ENCODE assay signal across 28 cellular contexts in the genomic region with DNA sequence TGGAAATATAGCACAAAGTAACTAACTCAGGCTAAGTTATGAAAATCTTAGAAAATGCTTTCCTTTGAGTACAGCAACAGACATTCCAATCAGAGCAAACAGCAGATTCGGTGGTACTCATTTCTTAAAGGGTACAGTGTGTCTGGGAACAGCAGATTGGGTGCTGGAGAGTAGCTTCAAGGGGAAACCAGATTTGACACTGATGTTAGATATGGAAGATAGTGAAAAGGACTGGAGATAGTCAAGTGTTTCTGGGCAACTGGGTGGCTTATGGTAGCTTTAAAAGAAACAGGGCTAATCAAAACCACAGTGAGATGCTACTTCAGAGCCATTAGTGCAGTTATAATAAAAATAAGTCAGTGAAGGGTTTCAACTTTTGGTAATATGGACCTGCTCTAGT. TPM values are rescaled to one million over a fixed set of nuclear protein-coding genes. Genes with fewer than 3 reads are reported as not detected.
DNase-seq lines count a peak whose midpoint lies in the region; ATAC-seq, FAIRE-seq and TF ChIP-seq lines count a peak whose summit lies in the region.
"Had no signal": no experiment of that assay in that cellular context is flagged by ENCODE, and none has a peak within 500 bp of the region (broad histone marks: within the 10 kb centered on the region; RNA-seq: fewer than 3 reads in every experiment).

No MANE protein-coding gene starts in this region.

- 86% methylated on average over 1 of the region's 1 CpG for WGBS in mesenchymal stem cell
- WGBS in body of pancreas, 2 donors = 66 to 70% methylated on average over 1 of the region's 1 CpG

- H3K79me2 ChIP-seq in GM23338 (replicated peaks; ENCODE audit: insufficient read depth) = no peaks in the 10 kb centered on the region
- H3K79me2 ChIP-seq in HCT116 (ENCODE audit: insufficient read depth, low read length) = no peaks in the 10 kb centered on the region

- CTCF ChIA-PET in HCT116 (lab: Charles Lee) = no interaction called here

- no peak overlapping the region for H3K4ac ChIP-seq in mesenchymal stem cell (ENCODE audit: low read depth in 1 of 2, low read length in 2 of 2)

- H4K20me1 ChIP-seq in GM23338 (replicated peaks; ENCODE audit: insufficient read depth) (no peaks in the 10 kb centered on the region), HCT116 (ENCODE audit: insufficient read depth) (no peaks in the 10 kb centered on the region)
- H4K20me1 ChIP-seq: BLaER1 had no signal

- RAD21 ChIA-PET in HCT116 (lab: Charles Lee; ENCODE audit: low non-redundant PET in 1 of 2, low total read pairs in 2 of 2, uncharacterized antibody in 2 of 2, unreplicated experiment in 2 of 2) = no interaction called here

- intact Hi-C loops in HCT116 (cut with micrococcal nuclease) = no loop called here
- intact Hi-C loops in body of pancreas (cut with DNase I) = no loop called here

- no peak for DNase-seq in GM23338 (ENCODE audit: low spot score)
- no peak for DNase-seq in HCT116 (ENCODE audit: low read depth, low spot score)
- DNase-seq in mesenchymal stem cell = no peak
- DNase-seq in urothelium cell line (ENCODE audit: low spot score) = no peak
- DNase-seq in ecto neural progenitor cell (ENCODE audit: low spot score) = no peak
- DNase-seq in WERI-Rb-1 = no peak
- DNase-seq in body of pancreas = no peak
- DNase-seq: 8988T; ACHN; BE2C; C1 segment of cervical spinal cord; CD4-positive, alpha-beta memory T cell; CD4-positive, CD25-positive, alpha-beta regulatory T cell; CD8-positive, alpha-beta memory T cell; COR-L47; DMS 273 treated with DMSO at 0.1 percent for 48 hours; DMS153; DMS53; DMS79; DND-41; EL; GDM1 had no signal

- H3K4me1 Mint-ChIP-seq in GM23338 = no peaks in the 10 kb centered on the region
- H3K4me1 Mint-ChIP-seq: CD14-positive monocyte; CD4-positive, alpha-beta memory T cell; CD8-positive, alpha-beta memory T cell had no signal

- no peak for ATAC-seq in GM23338
- ATAC-seq in HCT116 = no peak
- ATAC-seq in body of pancreas = no peak
- ATAC-seq: GM12878 had no signal

- H2BK120ac ChIP-seq in mesenchymal stem cell (ENCODE audit: low read depth, low read length) = no peak overlapping the region

- H4K8ac ChIP-seq in mesenchymal stem cell (ENCODE audit: low read length) = no peak overlapping the region

- no peaks in the 10 kb centered on the region for H3K79me1 ChIP-seq in mesenchymal stem cell (replicated peaks; ENCODE audit: low read length, poor library complexity, severe bottlenecking)

- H3F3A ChIP-seq in GM23338 (replicated peaks; ENCODE audit: low read depth) = no peaks in the 10 kb centered on the region

- POLR2A ChIA-PET in HCT116 (lab: Charles Lee) = no interaction called here

- BruUV-seq in HCT116 (replicated peaks; lab: Mats Ljungman, UMichigan) = no TSS peak

- TF ChIP-seq RAD21 in HCT116 (IDR thresholded peaks at IDR 0.05; ENCODE audit: low read depth) = no peak

- H3K27ac Mint-ChIP-seq in GM23338 = no peak overlapping the region
- H3K27ac Mint-ChIP-seq: CD14-positive monocyte; CD4-positive, CD25-positive, alpha-beta regulatory T cell; CD8-positive, alpha-beta memory T cell had no signal

- no peak overlapping the region for H2BK12ac ChIP-seq in mesenchymal stem cell (ENCODE audit: low read length in 2 of 2)

- TF ChIP-seq CTCF in GM23338 (conservative IDR thresholded peaks at IDR 0.05; ENCODE audit: low read depth in 2 of 2) = no peak
- no peak for TF ChIP-seq CTCF in HCT116 (IDR thresholded peaks at IDR 0.05 in 2 of 3, conservative IDR thresholded peaks at IDR 0.05 in 1 of 3; ENCODE audit: borderline replicate concordance in 1 of 3, insufficient read depth in 1 of 3, low read depth in 2 of 3, low read length in 2 of 3)
- no peak for TF ChIP-seq CTCF in WERI-Rb-1 (IDR thresholded peaks at IDR 0.05; ENCODE audit: low read depth, low read length)
- TF ChIP-seq CTCF in body of pancreas (IDR thresholded peaks at IDR 0.05) = no peak

- H3K4me3 Mint-ChIP-seq in GM23338 = no peak overlapping the region
- H3K4me3 Mint-ChIP-seq: CD14-positive monocyte; CD4-positive, alpha-beta memory T cell; CD4-positive, CD25-positive, alpha-beta regulatory T cell; CD8-positive, alpha-beta memory T cell had no signal

- no peak overlapping the region for H3K27ac ChIP-seq in GM23338 (ENCODE audit: low read depth)
- H3K27ac ChIP-seq in HCT116 (ENCODE audit: low read depth, low read length) = no peak overlapping the region
- H3K27ac ChIP-seq in mesenchymal stem cell (ENCODE audit: low read length, poor library complexity, severe bottlenecking) = no peak overlapping the region
- no peak overlapping the region for H3K27ac ChIP-seq in WERI-Rb-1
- H3K27ac ChIP-seq in body of pancreas = no peak overlapping the region
- H3K27ac ChIP-seq: BLaER1 had no signal

- H3K27me3 ChIP-seq in GM23338 (ENCODE audit: insufficient read depth) (no peaks in the 10 kb centered on the region), HCT116 (ENCODE audit: insufficient read depth, low read length) (no peaks in the 10 kb centered on the region), mesenchymal stem cell (ENCODE audit: control insufficient read depth in 1 of 2, insufficient read depth in 1 of 2, low read length in 2 of 2) (no peaks in the 10 kb centered on the region), WERI-Rb-1 (ENCODE audit: insufficient read depth, low read depth, severe bottlenecking) (no peaks in the 10 kb centered on the region), body of pancreas (no peaks in the 10 kb centered on the region)
- H3K27me3 ChIP-seq: BE2C, BLaER1 had no signal

- peak; percentile 58 for FAIRE-seq in urothelium cell line (lab: Jason Lieb, UNC)
- FAIRE-seq: A204.1, GM12878, GM12892, GM18507 had no signal

- H3K23ac ChIP-seq in mesenchymal stem cell (ENCODE audit: low read length in 2 of 2) = no peak overlapping the region

- H3K9ac ChIP-seq in HCT116 (ENCODE audit: low read length) (no peak overlapping the region), mesenchymal stem cell (ENCODE audit: low read length) (no peak overlapping the region)
- H3K9ac ChIP-seq: BLaER1 had no signal

- no peak overlapping the region for H2BK15ac ChIP-seq in mesenchymal stem cell (ENCODE audit: low read depth, poor library complexity, severe bottlenecking)

- peaks cover 51% of the 10 kb centered on the region for H3K9me3 Mint-ChIP-seq in GM23338

- H3K4me2 ChIP-seq in GM23338 = no peak overlapping the region
- no peak overlapping the region for H3K4me2 ChIP-seq in HCT116 (ENCODE audit: low read length)
- no peak overlapping the region for H3K4me2 ChIP-seq in mesenchymal stem cell (ENCODE audit: low read length, poor library complexity, severe bottlenecking)
- H3K4me2 ChIP-seq: BLaER1 had no signal

- no peaks in the 10 kb centered on the region for H3K27me3 Mint-ChIP-seq in GM23338 (ENCODE audit: insufficient read depth, low read depth, poor library complexity)
- H3K27me3 Mint-ChIP-seq: CD4-positive, alpha-beta memory T cell had no signal

- H3K4me1 ChIP-seq in GM23338 (ENCODE audit: insufficient read depth) (no peaks in the 10 kb centered on the region), HCT116 (ENCODE audit: control insufficient read depth in 1 of 2, insufficient read depth in 2 of 2, low read length in 2 of 2) (no peaks in the 10 kb centered on the region), mesenchymal stem cell (ENCODE audit: control insufficient read depth, insufficient read depth, low read depth, low read length) (no peaks in the 10 kb centered on the region), body of pancreas (no peaks in the 10 kb centered on the region)
- H3K4me1 ChIP-seq: BE2C, BLaER1 had no signal

- H2BK5ac ChIP-seq in mesenchymal stem cell (ENCODE audit: low read depth, low read length, poor library complexity, severe bottlenecking) = peak overlapping the region; percentile 44

- H3K4me3 ChIP-seq in GM23338 (no peak overlapping the region), HCT116 (replicated peaks in 1 of 2; ENCODE audit: low read depth in 1 of 2, low read length in 2 of 2) (no peak overlapping the region), mesenchymal stem cell (ENCODE audit: insufficient read depth in 1 of 2, low read depth in 1 of 2, low read length in 2 of 2) (no peak overlapping the region), WERI-Rb-1 (ENCODE audit: low read depth, low read length) (no peak overlapping the region), body of pancreas (no peak overlapping the region)
- H3K4me3 ChIP-seq: BLaER1, GM12878 had no signal

- H3K36me3 ChIP-seq in GM23338 (ENCODE audit: insufficient read depth) (peaks cover 10% of the 10 kb centered on the region; the same call in 1 of the 2 replicates), HCT116 (ENCODE audit: control insufficient read depth in 1 of 2, insufficient read depth in 2 of 2, low read length in 2 of 2) (no peaks in the 10 kb centered on the region), mesenchymal stem cell (ENCODE audit: control insufficient read depth in 1 of 2, insufficient read depth in 2 of 2, low read depth in 1 of 2, low read length in 2 of 2) (no peaks in the 10 kb centered on the region), WERI-Rb-1 (no peaks in the 10 kb centered on the region), body of pancreas (replicated peaks in 1 of 2; ENCODE audit: insufficient read depth in 1 of 2, low read depth in 2 of 2) (no peaks in the 10 kb centered on the region)
- H3K36me3 ChIP-seq: BE2C, BLaER1 had no signal

- H2AK5ac ChIP-seq in mesenchymal stem cell (ENCODE audit: low read length, severe bottlenecking) = no peak overlapping the region

- H3K9me2 ChIP-seq in GM23338 (ENCODE audit: insufficient read depth) = 0 out of 2 replicates have a peak, but pooled peaks cover 5% of the 10 kb centered on the region
- no peaks in the 10 kb centered on the region for H3K9me2 ChIP-seq in HCT116 (ENCODE audit: insufficient read depth)

- H3K18ac ChIP-seq in mesenchymal stem cell (ENCODE audit: low read depth in 1 of 2, low read length in 2 of 2) = no peak overlapping the region

- no peak for TF ChIP-seq POLR2A in HCT116 (IDR thresholded peaks at IDR 0.05; ENCODE audit: borderline replicate concordance, extremely low read depth, insufficient read depth, insufficient read length)
- no peak for TF ChIP-seq POLR2A in body of pancreas (IDR thresholded peaks at IDR 0.05)

- no peak overlapping the region for H3K14ac ChIP-seq in mesenchymal stem cell (ENCODE audit: low read length in 2 of 2)

- H3K9me3 ChIP-seq in HCT116 (ENCODE audit: control insufficient read depth in 1 of 2, insufficient read depth in 1 of 2, low read depth in 1 of 2, low read length in 2 of 2) (peaks cover 0 to 4% of the 10 kb centered on the region in 2 experiments; a peak in 2 of 4 replicates), mesenchymal stem cell (ENCODE audit: control insufficient read depth, low read length) (peaks cover 8% of the 10 kb centered on the region), WERI-Rb-1 (ENCODE audit: severe bottlenecking) (no peaks in the 10 kb centered on the region), body of pancreas (no peaks in the 10 kb centered on the region)
- H3K9me3 ChIP-seq: BE2C had no signal

- H2AFZ ChIP-seq in GM23338 (0 out of 2 replicates have a peak overlapping the region, but pooled peaks have one; percentile 18), HCT116 (ENCODE audit: low read depth, low read length, poor library complexity, severe bottlenecking) (peak overlapping the region; percentile 23), mesenchymal stem cell (ENCODE audit: low read depth, low read length) (no peak overlapping the region)

- H3K36me3 Mint-ChIP-seq in GM23338 (ENCODE audit: low read depth) = peaks cover 50% of the 10 kb centered on the region

- no peak overlapping the region for H4K91ac ChIP-seq in mesenchymal stem cell (ENCODE audit: low read length)

RNA-seq across cellular contexts. Expression of gene UMAD1, which starts 12.1 kb away (rescaled TPM):
- total RNA-seq in GM23338 (2014; rRNA removed; shearing (Covaris generic)) = 8.3 and 8.4 TPM in 2 replicates
- 10.3 and 12.4 TPM in 2 replicates for polyA plus RNA-seq in GM23338 (2016; fragmentation: Nextera tagmentation; extraction: Ambion mirVana)
- total RNA-seq in HCT116 (2021; ENCODE audit: unreplicated experiment) (12.7 TPM), body of pancreas (10 to 100 TPM; 15.8 to 34.8 TPM)
- 5.9 and 8.6 TPM in 2 replicates for polyA plus RNA-seq in HCT116 (2012)
- 14.9 TPM for polyA plus RNA-seq in mesenchymal stem cell (2013, experiment 1 of 2)
- polyA plus RNA-seq in mesenchymal stem cell (2013, experiment 2 of 2) = 14.5 TPM
